In the genomic region with DNA sequence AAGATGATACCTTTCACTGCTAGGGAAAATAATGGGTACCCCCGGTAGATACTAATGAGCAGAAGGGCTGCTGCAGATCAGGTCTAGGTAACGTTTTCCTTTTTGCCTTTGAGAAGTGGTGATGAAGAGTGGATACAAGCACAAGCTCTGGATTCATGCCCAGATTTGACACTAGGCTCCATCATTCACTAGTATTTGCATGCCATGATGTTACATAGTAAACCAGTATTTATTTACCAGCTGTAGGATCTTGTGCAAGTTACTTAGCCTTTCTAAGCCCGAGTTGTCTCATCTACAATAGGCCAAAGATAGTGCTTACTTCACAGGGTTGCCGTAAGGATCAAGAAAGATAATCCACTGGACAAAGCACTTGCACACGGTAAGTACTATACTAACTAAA, we compare ENCODE assay signal across 12 cellular contexts. TPM values are rescaled to one million over a fixed set of nuclear protein-coding genes. Genes with fewer than 3 reads are reported as not detected.
DNase-seq lines count a peak whose midpoint lies in the region; ATAC-seq, FAIRE-seq and TF ChIP-seq lines count a peak whose summit lies in the region.
"Had no signal": no experiment of that assay in that cellular context is flagged by ENCODE, and none has a peak within 500 bp of the region (broad histone marks: within the 10 kb centered on the region; RNA-seq: fewer than 3 reads in every experiment).

No MANE protein-coding gene starts in this region.

- TF ChIP-seq CTCF in A549 (IDR thresholded peaks at IDR 0.05): no peak
- TF ChIP-seq CTCF in fibroblast of mammary gland (conservative IDR thresholded peaks at IDR 0.05; ENCODE audit: control insufficient read depth, insufficient read depth, low read depth, low read length): no peak
- TF ChIP-seq CTCF in lower leg skin (IDR thresholded peaks at IDR 0.05): no peak

- H3K4me3 Mint-ChIP-seq in activated T-cell treated with anti-CD3 and anti-CD28 coated beads, Interleukin-2, amount 50 U/mL, for 4 hours: no peak overlapping the region
- H3K4me3 Mint-ChIP-seq: activated CD4-positive, alpha-beta memory T cell treated with anti-CD3 and anti-CD28 coated beads, Interleukin-2, amount 10 ng/mL, durations not matched to agents 7 days and 5 days had no signal

- peaks cover 11% of the 10 kb centered on the region for H3K27me3 Mint-ChIP-seq in activated T-cell treated with anti-CD3 and anti-CD28 coated beads, Interleukin-2, amount 50 U/mL, for 4 hours (ENCODE audit: low read depth)

- FAIRE-seq in A549 (lab: Jason Lieb, UNC): no peak

- TF ChIP-seq POLR2A in A549 (IDR thresholded peaks at IDR 0.05; ENCODE audit: low read length) (no peak), lower leg skin (IDR thresholded peaks at IDR 0.05) (no peak)

- no peaks in the 10 kb centered on the region for H3K9me3 ChIP-seq in A549
- H3K9me3 ChIP-seq: prostate gland had no signal

- H3K4me1 Mint-ChIP-seq in activated T-cell treated with anti-CD3 and anti-CD28 coated beads, Interleukin-2, amount 50 U/mL, for 4 hours (ENCODE audit: low read depth): no peaks in the 10 kb centered on the region
- H3K4me1 Mint-ChIP-seq: activated CD4-positive, alpha-beta memory T cell treated with anti-CD3 and anti-CD28 coated beads, Interleukin-2, amount 10 ng/mL, durations not matched to agents 7 days and 5 days had no signal

- peaks cover 10% of the 10 kb centered on the region; the same call in 2 of the 3 replicates for H3K4me1 ChIP-seq in A549
- H3K4me1 ChIP-seq: prostate gland had no signal

- POLR2A ChIA-PET in A549 (lab: Yijun Ruan, JAX): no interaction called here

- TF ChIP-seq RAD21 in A549 (conservative IDR thresholded peaks at IDR 0.05 in 1 of 2, IDR thresholded peaks at IDR 0.05 in 1 of 2): no peak

- no peaks in the 10 kb centered on the region for H3K9me3 Mint-ChIP-seq in activated T-cell treated with anti-CD3 and anti-CD28 coated beads, Interleukin-2, amount 50 U/mL, for 4 hours
- H3K9me3 Mint-ChIP-seq: activated CD4-positive, alpha-beta memory T cell treated with anti-CD3 and anti-CD28 coated beads, Interleukin-2, amount 10 ng/mL, durations not matched to agents 7 days and 5 days; activated T-helper 2 cell treated with anti-CD3 and anti-CD28 coated beads, Interferon-gamma antibody, Interleukin-2, Interleukin-4, amounts not matched to agents 10 μg/mL and 5 μg/mL and 100 μg/mL, durations not matched to agents 14 hours and 24 hours and 36 hours had no signal

- 59% methylated on average over 5 of the region's 5 CpGs for WGBS in A549 (ENCODE audit: missing lambda C conversion rate)
- WGBS in lower leg skin, 2 donors: 65 to 68% methylated on average over 5 of the region's 5 CpGs

- peak; percentile 30 to 36; a peak in 2 of 6 replicates for ATAC-seq in A549
- no peak for ATAC-seq in activated T-cell treated with anti-CD3 and anti-CD28 coated beads, Interleukin-2, amount 50 U/mL, for 4 hours

- intact Hi-C loops in lower leg skin (cut with DNase I; ENCODE audit: low total_unique reads) (no loop called here), posterior vena cava (cut with DNase I) (no loop called here)

- H3K4me3 ChIP-seq in A549: no peak overlapping the region
- no peak overlapping the region for H3K4me3 ChIP-seq in fibroblast of mammary gland (ENCODE audit: control insufficient read depth, low read depth, low read length)
- H3K4me3 ChIP-seq in lower leg skin (ENCODE audit: low read depth, poor library complexity, severe bottlenecking): no peak overlapping the region
- H3K4me3 ChIP-seq: prostate gland had no signal

- DNase-seq in A549 (ENCODE audit: low read depth in 1 of 2, low spot score in 1 of 2): peak in 1 of 2 experiments; percentile 17
- DNase-seq in LHCN-M2 (ENCODE audit: low read depth): peak; percentile 50
- peak; percentile 67 for DNase-seq in NCI-H82 (lab: John Stamatoyannopoulos, UW)
- peak; percentile 56 for DNase-seq in fibroblast of mammary gland (ENCODE audit: low read depth)
- DNase-seq in lower leg skin (ENCODE audit: low spot score in 2 of 2): no peak
- DNase-seq in posterior vena cava (ENCODE audit: low spot score): no peak
- DNase-seq in activated T-cell treated with anti-CD3 and anti-CD28 coated beads, Interleukin-2, amount 50 U/mL, for 4 hours: no peak
- no peak for DNase-seq in NCI-H187 (lab: John Stamatoyannopoulos, UW)
- DNase-seq: activated CD4-positive, alpha-beta memory T cell treated with anti-CD3 and anti-CD28 coated beads, Interleukin-2, amount 10 ng/mL, durations not matched to agents 7 days and 5 days; Calu3 had no signal

- H3K36me3 Mint-ChIP-seq in activated T-cell treated with anti-CD3 and anti-CD28 coated beads, Interleukin-2, amount 50 U/mL, for 4 hours (ENCODE audit: insufficient read depth): no peaks in the 10 kb centered on the region

- H3K4me2 ChIP-seq in A549: peak overlapping the region; percentile 20; the same call in 2 of the 3 replicates

- CTCF ChIA-PET in A549 (lab: Yijun Ruan, JAX): interaction anchor here (0.6 to 1.3 kb wide), 3 partner anchors 12 to 49 kb away, joined by 3 to 4 read pairs (median 3); no protein-coding TSS in a partner anchor

- no peak overlapping the region for H3K27ac ChIP-seq in A549
- H3K27ac ChIP-seq: prostate gland had no signal

- no peak for TF ChIP-seq EP300 in A549 (IDR thresholded peaks at IDR 0.05)

TF ChIP-seq in A549, 52 proteins besides CTCF, POLR2A, EP300 and RAD21:
- TF ChIP-seq SREBF2 (IDR thresholded peaks at IDR 0.05): no peak
- no peak for TF ChIP-seq EHMT2 (IDR thresholded peaks at IDR 0.05; ENCODE audit: low read depth)
- TF ChIP-seq, protein P1, sequence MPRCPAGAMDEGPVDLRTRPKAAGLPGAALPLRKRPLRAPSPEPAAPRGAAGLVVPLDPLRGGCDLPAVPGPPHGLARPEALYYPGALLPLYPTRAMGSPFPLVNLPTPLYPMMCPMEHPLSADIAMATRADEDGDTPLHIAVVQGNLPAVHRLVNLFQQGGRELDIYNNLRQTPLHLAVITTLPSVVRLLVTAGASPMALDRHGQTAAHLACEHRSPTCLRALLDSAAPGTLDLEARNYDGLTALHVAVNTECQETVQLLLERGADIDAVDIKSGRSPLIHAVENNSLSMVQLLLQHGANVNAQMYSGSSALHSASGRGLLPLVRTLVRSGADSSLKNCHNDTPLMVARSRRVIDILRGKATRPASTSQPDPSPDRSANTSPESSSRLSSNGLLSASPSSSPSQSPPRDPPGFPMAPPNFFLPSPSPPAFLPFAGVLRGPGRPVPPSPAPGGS (IDR thresholded peaks at IDR 0.05): no peak
- TF ChIP-seq TFCP2L1 (CRISPR knock-in tag; IDR thresholded peaks at IDR 0.05): no peak
- TF ChIP-seq RARB (CRISPR knock-in tag; IDR thresholded peaks at IDR 0.05): no peak
- no peak for TF ChIP-seq PHF8 (IDR thresholded peaks at IDR 0.05; ENCODE audit: borderline replicate concordance, low read depth)
- TF ChIP-seq RFX5 (IDR thresholded peaks at IDR 0.05): no peak
- no peak for TF ChIP-seq HOXB5 (CRISPR knock-in tag; IDR thresholded peaks at IDR 0.05)
- no peak for TF ChIP-seq CHD2 (IDR thresholded peaks at IDR 0.05; ENCODE audit: low read length, partially characterized antibody)
- TF ChIP-seq ESRRA (IDR thresholded peaks at IDR 0.05; ENCODE audit: borderline replicate concordance, low read length): no peak
- TF ChIP-seq HOXA7 (CRISPR knock-in tag; IDR thresholded peaks at IDR 0.05): no peak
- no peak for TF ChIP-seq HDAC2 (IDR thresholded peaks at IDR 0.05)
- no peak for TF ChIP-seq JUN (IDR thresholded peaks at IDR 0.05)

RNA-seq across cellular contexts. Expression of a gene that starts 14.2 kb away (rescaled TPM):
- polyA plus RNA-seq in A549 (2011; rRNA removed) (9.9 and 10.0 TPM in 2 replicates), A549 (2017; fragmentation: RNase III; extraction: RNeasy Plus Mini Kit Qiagen cat#74134 plus additional on column Dnase treatment) (9.2 to 13.0 TPM (median 10.3 TPM) in 3 replicates)
- 5.7 and 7.5 TPM in 2 replicates for polyA plus RNA-seq in A549 (2012; cell fraction: cytosol; rRNA removed)
- 9.2 and 11.5 TPM in 2 replicates for polyA plus RNA-seq in A549 (2012; cell fraction: nucleus; rRNA removed)
- polyA minus RNA-seq in A549 (2011; rRNA and poly(A)+ RNA removed): 30.7 and 38.9 TPM in 2 replicates
- total RNA-seq in LHCN-M2 (2014; rRNA removed) (40.1 and 47.7 TPM in 2 replicates), lower leg skin (100 to 1,000 TPM in 1 of 4 donors, 10 to 100 TPM in 3; 59.4 to 118 (median 66.1) TPM), posterior vena cava (10 to 100 TPM; 36.9 to 51.5 TPM)
- 28.2 TPM for polyA plus RNA-seq in LHCN-M2 (2012)
- 1 to 10 TPM; 1.3 to 3.1 (median 1.8) TPM for total RNA-seq in activated T-cell treated with anti-CD3 and anti-CD28 coated beads, Interleukin-2, amount 50 U/mL, for 4 hours

Comparison
In these comparisons a context has a peak if more than half of its experiments do, and no peak if none do; other contexts are left out.
1. ATAC-seq: peak in A549 (2 of 2); none in activated T-cell treated with anti-CD3 and anti-CD28 coated beads, Interleukin-2, amount 50 U/mL, for 4 hours (0 of 2).
2. DNase-seq: peak in LHCN-M2 (single experiment), NCI-H82 (single experiment) and fibroblast of mammary gland (single experiment); none in lower leg skin (0 of 2), posterior vena cava (single experiment), activated T-cell treated with anti-CD3 and anti-CD28 coated beads, Interleukin-2, amount 50 U/mL, for 4 hours (single experiment) and NCI-H187 (0 of 2).